ENCODE assay signal across 2 cellular contexts in the genomic region with DNA sequence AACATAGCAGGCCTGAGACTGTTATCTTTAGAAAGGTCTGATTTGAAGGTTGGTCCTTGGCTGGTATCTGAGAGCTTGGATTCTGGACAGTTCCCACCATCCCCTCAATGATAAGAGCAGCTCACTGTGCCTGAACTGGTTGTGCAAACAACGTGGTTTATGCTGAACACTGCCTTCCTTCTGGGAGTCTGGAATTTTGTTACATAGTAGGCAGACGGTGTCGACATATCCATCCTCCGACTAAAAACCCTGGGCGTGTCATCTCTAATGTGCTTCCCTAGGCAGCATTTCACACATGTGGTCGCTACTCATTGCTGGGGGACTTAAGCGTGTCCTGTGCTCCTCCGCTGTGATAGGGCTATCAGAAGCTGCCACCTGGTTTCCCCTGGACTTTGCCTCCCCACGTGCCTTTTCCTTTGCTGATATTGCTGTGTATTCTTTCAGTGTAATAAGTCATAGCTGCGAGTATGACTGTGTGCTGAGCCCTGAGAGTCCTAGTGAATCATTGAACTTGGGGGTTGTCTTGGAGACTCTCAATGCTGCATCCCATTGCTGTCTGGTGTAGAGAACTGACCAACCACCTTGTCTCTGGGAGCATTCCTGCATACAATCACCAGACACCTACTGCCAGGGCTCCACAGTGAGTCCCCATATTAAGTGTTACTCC.
TF ChIP-seq lines count a peak whose summit lies in the region.

No MANE protein-coding gene starts in this region.

TF ChIP-seq in GM23338, 12 proteins besides CTCF, POLR2A, EP300 and RAD21 (continued from another document):
- TF ChIP-seq, protein P1, sequence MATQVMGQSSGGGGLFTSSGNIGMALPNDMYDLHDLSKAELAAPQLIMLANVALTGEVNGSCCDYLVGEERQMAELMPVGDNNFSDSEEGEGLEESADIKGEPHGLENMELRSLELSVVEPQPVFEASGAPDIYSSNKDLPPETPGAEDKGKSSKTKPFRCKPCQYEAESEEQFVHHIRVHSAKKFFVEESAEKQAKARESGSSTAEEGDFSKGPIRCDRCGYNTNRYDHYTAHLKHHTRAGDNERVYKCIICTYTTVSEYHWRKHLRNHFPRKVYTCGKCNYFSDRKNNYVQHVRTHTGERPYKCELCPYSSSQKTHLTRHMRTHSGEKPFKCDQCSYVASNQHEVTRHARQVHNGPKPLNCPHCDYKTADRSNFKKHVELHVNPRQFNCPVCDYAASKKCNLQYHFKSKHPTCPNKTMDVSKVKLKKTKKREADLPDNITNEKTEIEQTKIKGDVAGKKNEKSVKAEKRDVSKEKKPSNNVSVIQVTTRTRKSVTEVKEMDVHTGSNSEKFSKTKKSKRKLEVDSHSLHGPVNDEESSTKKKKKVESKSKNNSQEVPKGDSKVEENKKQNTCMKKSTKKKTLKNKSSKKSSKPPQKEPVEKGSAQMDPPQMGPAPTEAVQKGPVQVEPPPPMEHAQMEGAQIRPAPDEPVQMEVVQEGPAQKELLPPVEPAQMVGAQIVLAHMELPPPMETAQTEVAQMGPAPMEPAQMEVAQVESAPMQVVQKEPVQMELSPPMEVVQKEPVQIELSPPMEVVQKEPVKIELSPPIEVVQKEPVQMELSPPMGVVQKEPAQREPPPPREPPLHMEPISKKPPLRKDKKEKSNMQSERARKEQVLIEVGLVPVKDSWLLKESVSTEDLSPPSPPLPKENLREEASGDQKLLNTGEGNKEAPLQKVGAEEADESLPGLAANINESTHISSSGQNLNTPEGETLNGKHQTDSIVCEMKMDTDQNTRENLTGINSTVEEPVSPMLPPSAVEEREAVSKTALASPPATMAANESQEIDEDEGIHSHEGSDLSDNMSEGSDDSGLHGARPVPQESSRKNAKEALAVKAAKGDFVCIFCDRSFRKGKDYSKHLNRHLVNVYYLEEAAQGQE (IDR thresholded peaks at IDR 0.05; ENCODE audit: unreplicated experiment), result no peak
- TF ChIP-seq EZH2 (IDR thresholded peaks at IDR 0.05; ENCODE audit: low read depth, unreplicated experiment), result no peak
- TF ChIP-seq ZNF331 (CRISPR knock-in tag; IDR thresholded peaks at IDR 0.05; ENCODE audit: low read depth), result no peak
- no peak for TF ChIP-seq NANOG (IDR thresholded peaks at IDR 0.05; ENCODE audit: borderline replicate concordance)
- TF ChIP-seq JUNB (IDR thresholded peaks at IDR 0.05; ENCODE audit: unreplicated experiment), result no peak
- TF ChIP-seq, protein P2, sequence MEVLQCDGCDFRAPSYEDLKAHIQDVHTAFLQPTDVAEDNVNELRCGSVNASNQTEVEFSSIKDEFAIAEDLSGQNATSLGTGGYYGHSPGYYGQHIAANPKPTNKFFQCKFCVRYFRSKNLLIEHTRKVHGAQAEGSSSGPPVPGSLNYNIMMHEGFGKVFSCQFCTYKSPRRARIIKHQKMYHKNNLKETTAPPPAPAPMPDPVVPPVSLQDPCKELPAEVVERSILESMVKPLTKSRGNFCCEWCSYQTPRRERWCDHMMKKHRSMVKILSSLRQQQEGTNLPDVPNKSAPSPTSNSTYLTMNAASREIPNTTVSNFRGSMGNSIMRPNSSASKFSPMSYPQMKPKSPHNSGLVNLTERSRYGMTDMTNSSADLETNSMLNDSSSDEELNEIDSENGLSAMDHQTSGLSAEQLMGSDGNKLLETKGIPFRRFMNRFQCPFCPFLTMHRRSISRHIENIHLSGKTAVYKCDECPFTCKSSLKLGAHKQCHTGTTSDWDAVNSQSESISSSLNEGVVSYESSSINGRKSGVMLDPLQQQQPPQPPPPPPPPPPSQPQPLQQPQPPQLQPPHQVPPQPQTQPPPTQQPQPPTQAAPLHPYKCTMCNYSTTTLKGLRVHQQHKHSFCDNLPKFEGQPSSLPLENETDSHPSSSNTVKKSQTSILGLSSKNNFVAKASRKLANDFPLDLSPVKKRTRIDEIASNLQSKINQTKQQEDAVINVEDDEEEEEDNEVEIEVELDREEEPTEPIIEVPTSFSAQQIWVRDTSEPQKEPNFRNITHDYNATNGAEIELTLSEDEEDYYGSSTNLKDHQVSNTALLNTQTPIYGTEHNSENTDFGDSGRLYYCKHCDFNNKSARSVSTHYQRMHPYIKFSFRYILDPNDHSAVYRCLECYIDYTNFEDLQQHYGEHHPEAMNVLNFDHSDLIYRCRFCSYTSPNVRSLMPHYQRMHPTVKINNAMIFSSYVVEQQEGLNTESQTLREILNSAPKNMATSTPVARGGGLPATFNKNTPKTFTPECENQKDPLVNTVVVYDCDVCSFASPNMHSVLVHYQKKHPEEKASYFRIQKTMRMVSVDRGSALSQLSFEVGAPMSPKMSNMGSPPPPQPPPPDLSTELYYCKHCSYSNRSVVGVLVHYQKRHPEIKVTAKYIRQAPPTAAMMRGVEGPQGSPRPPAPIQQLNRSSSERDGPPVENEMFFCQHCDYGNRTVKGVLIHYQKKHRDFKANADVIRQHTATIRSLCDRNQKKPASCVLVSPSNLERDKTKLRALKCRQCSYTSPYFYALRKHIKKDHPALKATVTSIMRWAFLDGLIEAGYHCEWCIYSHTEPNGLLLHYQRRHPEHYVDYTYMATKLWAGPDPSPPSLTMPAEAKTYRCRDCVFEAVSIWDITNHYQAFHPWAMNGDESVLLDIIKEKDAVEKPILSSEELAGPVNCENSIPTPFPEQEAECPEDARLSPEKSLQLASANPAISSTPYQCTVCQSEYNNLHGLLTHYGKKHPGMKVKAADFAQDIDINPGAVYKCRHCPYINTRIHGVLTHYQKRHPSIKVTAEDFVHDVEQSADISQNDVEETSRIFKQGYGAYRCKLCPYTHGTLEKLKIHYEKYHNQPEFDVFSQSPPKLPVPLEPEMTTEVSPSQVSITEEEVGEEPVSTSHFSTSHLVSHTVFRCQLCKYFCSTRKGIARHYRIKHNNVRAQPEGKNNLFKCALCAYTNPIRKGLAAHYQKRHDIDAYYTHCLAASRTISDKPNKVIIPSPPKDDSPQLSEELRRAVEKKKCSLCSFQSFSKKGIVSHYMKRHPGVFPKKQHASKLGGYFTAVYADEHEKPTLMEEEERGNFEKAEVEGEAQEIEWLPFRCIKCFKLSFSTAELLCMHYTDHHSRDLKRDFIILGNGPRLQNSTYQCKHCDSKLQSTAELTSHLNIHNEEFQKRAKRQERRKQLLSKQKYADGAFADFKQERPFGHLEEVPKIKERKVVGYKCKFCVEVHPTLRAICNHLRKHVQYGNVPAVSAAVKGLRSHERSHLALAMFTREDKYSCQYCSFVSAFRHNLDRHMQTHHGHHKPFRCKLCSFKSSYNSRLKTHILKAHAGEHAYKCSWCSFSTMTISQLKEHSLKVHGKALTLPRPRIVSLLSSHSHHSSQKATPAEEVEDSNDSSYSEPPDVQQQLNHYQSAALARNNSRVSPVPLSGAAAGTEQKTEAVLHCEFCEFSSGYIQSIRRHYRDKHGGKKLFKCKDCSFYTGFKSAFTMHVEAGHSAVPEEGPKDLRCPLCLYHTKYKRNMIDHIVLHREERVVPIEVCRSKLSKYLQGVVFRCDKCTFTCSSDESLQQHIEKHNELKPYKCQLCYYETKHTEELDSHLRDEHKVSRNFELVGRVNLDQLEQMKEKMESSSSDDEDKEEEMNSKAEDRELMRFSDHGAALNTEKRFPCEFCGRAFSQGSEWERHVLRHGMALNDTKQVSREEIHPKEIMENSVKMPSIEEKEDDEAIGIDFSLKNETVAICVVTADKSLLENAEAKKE (CRISPR knock-in tag; IDR thresholded peaks at IDR 0.05), result no peak
- no peak for TF ChIP-seq EZH2phosphoT487 (IDR thresholded peaks at IDR 0.05; ENCODE audit: unreplicated experiment)

TF ChIP-seq in SK-N-SH, 30 proteins besides CTCF, POLR2A, EP300 and RAD21 (continued from another document):
- TF ChIP-seq, protein P1 (IDR thresholded peaks at IDR 0.05; ENCODE audit: low read depth, low read length), result no peak
TF ChIP-seq in SK-N-SH: peak in this region for 0.
